Comparison of ENCODE assay signal across 2 cellular contexts in genomic region chr21:42474043-42474831, GRCh38.
TF ChIP-seq lines count a peak whose summit lies in the region.

No MANE protein-coding gene starts in this region.

TF ChIP-seq in A549, 52 proteins besides CTCF, POLR2A, EP300 and RAD21:
- TF ChIP-seq KDM5A (IDR thresholded peaks at IDR 0.05) (no peak), FOSL2 (IDR thresholded peaks at IDR 0.05) (no peak), FOSL2 (CRISPR knock-in tag; IDR thresholded peaks at IDR 0.05) (peak; percentile 76)
TF ChIP-seq in A549: peak in this region for 1.

TF ChIP-seq in IMR-90, 13 proteins besides CTCF, POLR2A, EP300 and RAD21:
- no peak for TF ChIP-seq RCOR1 (IDR thresholded peaks at IDR 0.05; ENCODE audit: insufficient replicate concordance, low read length)
- no peak for TF ChIP-seq CEBPB (IDR thresholded peaks at IDR 0.05; ENCODE audit: low read depth, low read length)
- TF ChIP-seq RFX5 (IDR thresholded peaks at IDR 0.05; ENCODE audit: low read depth, low read length) = no peak
- no peak for TF ChIP-seq FOS (IDR thresholded peaks at IDR 0.05; ENCODE audit: low read depth, low read length)
- no peak for TF ChIP-seq MAFK (IDR thresholded peaks at IDR 0.05; ENCODE audit: low read depth, low read length)
- no peak for TF ChIP-seq ELK1 (IDR thresholded peaks at IDR 0.05; ENCODE audit: borderline replicate concordance, low read depth, low read length)
- TF ChIP-seq NFE2L2 (IDR thresholded peaks at IDR 0.05; ENCODE audit: low read depth, low read length) = no peak
- no peak for TF ChIP-seq MAZ (IDR thresholded peaks at IDR 0.05; ENCODE audit: borderline replicate concordance, low read depth, low read length)
- TF ChIP-seq SMC3 (IDR thresholded peaks at IDR 0.05; ENCODE audit: low read depth, low read length) = no peak
- no peak for TF ChIP-seq USF2 (IDR thresholded peaks at IDR 0.05; ENCODE audit: low read depth, low read length)
- no peak for TF ChIP-seq MXI1 (IDR thresholded peaks at IDR 0.05; ENCODE audit: borderline replicate concordance, low read depth, low read length)
- no peak for TF ChIP-seq BHLHE40 (IDR thresholded peaks at IDR 0.05; ENCODE audit: low read depth, low read length)
- TF ChIP-seq CHD1 (IDR thresholded peaks at IDR 0.05; ENCODE audit: low read depth, low read length) = no peak
